11 cellular contexts compared by ENCODE assay signal in genomic region chr6:145865175-145865574, GRCh38. TPM values are rescaled to one million over a fixed set of nuclear protein-coding genes. Genes with fewer than 3 reads are reported as not detected.
DNase-seq lines count a peak whose midpoint lies in the region; ATAC-seq, FAIRE-seq and TF ChIP-seq lines count a peak whose summit lies in the region.
"Had no signal": no experiment of that assay in that cellular context is flagged by ENCODE, and none has a peak within 500 bp of the region (broad histone marks: within the 10 kb centered on the region; RNA-seq: fewer than 3 reads in every experiment).

No MANE protein-coding gene starts in this region.

- H3K4me2 ChIP-seq in HepG2 (ENCODE audit: low read depth, low read length), result 0 out of 2 replicates have a peak overlapping the region, but pooled peaks have one; percentile 14

- no peaks in the 10 kb centered on the region for H3K27me3 ChIP-seq in HepG2 (ENCODE audit: control insufficient read depth in 1 of 2, insufficient read depth in 2 of 2, low read length in 2 of 2)
- H3K27me3 ChIP-seq: cardiac muscle cell had no signal

- H3K4me1 ChIP-seq in HepG2 (ENCODE audit: insufficient read depth, low read length), result peaks cover 6% of the 10 kb centered on the region; the same call in 1 of the 2 replicates

- no peak overlapping the region for H2AFZ ChIP-seq in HepG2 (ENCODE audit: low read length)

- in situ Hi-C loops in HepG2 (cut with HindIII; ENCODE audit: extremely low pct_ligation_motif_present, low pct_unique_long_range_greater_than_20kb), result no loop called here

- no peak overlapping the region for H3K9ac ChIP-seq in HepG2 (ENCODE audit: insufficient read depth, low read depth, low read length)

- no peak overlapping the region for H3K27ac ChIP-seq in HepG2 (ENCODE audit: extremely low read length, insufficient read depth, low read length)
- H3K27ac ChIP-seq: cardiac muscle cell had no signal

- no peaks in the 10 kb centered on the region for H3K4me1 Mint-ChIP-seq in MCF 10A (ENCODE audit: insufficient read depth, unreplicated experiment)

- POLR2A ChIA-PET in HepG2 (lab: Yijun Ruan, JAX), result interaction anchor here (1.3 kb wide), 1 partner anchor 130 kb away, joined by 4 read pairs; the partner anchor contains the start of gene EPM2A
- POLR2A ChIA-PET in MCF 10A (lab: Yijun Ruan, JAX), result interaction anchor here (1.2 to 2.0 kb wide), 2 partner anchors 22 to 50 kb away, joined by 4 to 6 read pairs; partner anchors contain the start of gene FBXO30
- POLR2A ChIA-PET in GM10248 (lab: Yijun Ruan, JAX), result no interaction called here

- CTCF ChIA-PET in HepG2 (lab: Yijun Ruan, JAX; ENCODE audit: low intra/inter-chr PET ratio, low total read pairs), result no interaction called here
- CTCF ChIA-PET in MCF 10A (lab: Yijun Ruan, JAX), result interaction anchor here (1.2 kb wide), 1 partner anchor 51 kb away, joined by 3 read pairs; the partner anchor contains the start of gene FBXO30
- CTCF ChIA-PET in GM10248 (lab: Yijun Ruan, JAX), result interaction anchor here (1.1 to 1.4 kb wide), 3 partner anchors 30 to 78 kb away, joined by 3 read pairs; no protein-coding TSS in a partner anchor

- ATAC-seq in GM18508 (IDR thresholded peaks at IDR 0.05; ENCODE audit: insufficient read depth, unreplicated experiment) (peak; percentile 29), GM21529 (IDR thresholded peaks at IDR 0.05; ENCODE audit: unreplicated experiment) (peak; percentile 43), HG03558 (IDR thresholded peaks at IDR 0.05; ENCODE audit: extremely low read depth, unreplicated experiment) (peak; percentile 20), HepG2 (no peak; the same call in 1 of the 3 replicates), omental fat pad (ENCODE audit: low FRiP score) (no peak)

- peaks cover 6% of the 10 kb centered on the region for H3K9me3 ChIP-seq in HepG2 (ENCODE audit: low read length)

- no TSS peak for BruUV-seq in HepG2 (replicated peaks; lab: Mats Ljungman, UMichigan)
- no TSS peak for BruUV-seq in MCF 10A (replicated peaks; lab: Mats Ljungman, UMichigan)

- H3K9me3 Mint-ChIP-seq in MCF 10A (ENCODE audit: unreplicated experiment), result peaks cover 14% of the 10 kb centered on the region

- no peak for TF ChIP-seq POLR2A in HepG2 (IDR thresholded peaks at IDR 0.05; ENCODE audit: insufficient read depth in 1 of 2, low read depth in 2 of 2, low read length in 2 of 2)

- H3K36me3 Mint-ChIP-seq in MCF 10A (ENCODE audit: insufficient read depth, unreplicated experiment), result no peaks in the 10 kb centered on the region

- no peaks in the 10 kb centered on the region for H3K79me2 ChIP-seq in HepG2 (ENCODE audit: insufficient read depth, low read length)

- no peak overlapping the region for H3K4me3 Mint-ChIP-seq in MCF 10A (ENCODE audit: unreplicated experiment)
- H3K4me3 Mint-ChIP-seq: neural crest cell had no signal

- no peaks in the 10 kb centered on the region for H3K36me3 ChIP-seq in HepG2 (replicated peaks in 1 of 2; ENCODE audit: control insufficient read depth in 1 of 2, insufficient read depth in 2 of 2, low read length in 2 of 2)
- H3K36me3 ChIP-seq: cardiac muscle cell had no signal

- TF ChIP-seq EP300 in HepG2 (IDR thresholded peaks at IDR 0.05; ENCODE audit: low read depth in 2 of 2, low read length in 2 of 2) (no peak), HepG2 (CRISPR knock-in tag; IDR thresholded peaks at IDR 0.05; ENCODE audit: borderline replicate concordance) (no peak)

- H3K27me3 Mint-ChIP-seq in MCF 10A (ENCODE audit: insufficient read depth, unreplicated experiment), result no peaks in the 10 kb centered on the region

- no peak for TF ChIP-seq RAD21 in HepG2 (CRISPR knock-in tag; IDR thresholded peaks at IDR 0.05)

- no peak overlapping the region for H3K27ac Mint-ChIP-seq in MCF 10A (ENCODE audit: low read depth, unreplicated experiment)

- no peak for FAIRE-seq in HepG2 (lab: Jason Lieb, UNC)

- H3K4me3 ChIP-seq in HepG2 (replicated peaks in 1 of 3; ENCODE audit: insufficient read depth in 1 of 3, low read depth in 2 of 3, low read length in 3 of 3), result no peak overlapping the region
- H3K4me3 ChIP-seq: cardiac muscle cell had no signal

- DNase-seq in HepG2 (ENCODE audit: low spot score) (no peak), MCF 10A (ENCODE audit: unreplicated experiment) (no peak), GM10248 (ENCODE audit: extremely low spot score) (no peak), omental fat pad (ENCODE audit: low spot score) (no peak), SW 1271 (lab: John Stamatoyannopoulos, UW) (no peak)
- DNase-seq: GF-D8 had no signal

- intact Hi-C loops in HepG2 (cut with micrococcal nuclease; ENCODE audit: unreplicated experiment), result no loop called here
- intact Hi-C loops in MCF 10A (cut with micrococcal nuclease), result no loop called here

- no peaks in the 10 kb centered on the region for H4K20me1 ChIP-seq in HepG2 (ENCODE audit: insufficient read depth, low read length)

- 61% methylated on average over 2 of the region's 2 CpGs for WGBS in HepG2 (ENCODE audit: low lambda C conversion rate)

- TF ChIP-seq CTCF in HepG2 (CRISPR knock-in tag; IDR thresholded peaks at IDR 0.05), result no peak
- no peak for TF ChIP-seq CTCF in MCF 10A (IDR thresholded peaks at IDR 0.05; ENCODE audit: unreplicated experiment)
- no peak for TF ChIP-seq CTCF in GM10248 (IDR thresholded peaks at IDR 0.05; ENCODE audit: control extremely low read depth, extremely low read depth, low read depth, missing control alignments)
- no peak for TF ChIP-seq CTCF in omental fat pad (IDR thresholded peaks at IDR 0.05)

TF ChIP-seq in HepG2, 621 proteins besides CTCF, POLR2A, EP300 and RAD21:
- TF ChIP-seq HNF1B (CRISPR knock-in tag; IDR thresholded peaks at IDR 0.05) (no peak), ARNT (IDR thresholded peaks at IDR 0.05) (no peak), RBM39 (IDR thresholded peaks at IDR 0.05; ENCODE audit: low read depth, low read length, poor library complexity, severe bottlenecking) (no peak), ZNF883 (CRISPR knock-in tag; IDR thresholded peaks at IDR 0.05; ENCODE audit: not compliant biosample characterization) (no peak), SRY (CRISPR knock-in tag; IDR thresholded peaks at IDR 0.05) (no peak)
- TF ChIP-seq, protein P1, sequence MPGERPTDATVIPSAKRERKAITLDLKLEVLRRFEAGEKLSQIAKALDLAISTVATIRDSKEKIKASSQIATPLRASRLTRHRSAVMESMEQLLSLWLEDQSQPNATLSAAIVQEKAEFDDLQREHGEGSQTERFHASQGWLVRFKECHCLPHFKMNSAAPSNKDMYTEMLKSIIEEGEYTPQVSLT (CRISPR knock-in tag; IDR thresholded peaks at IDR 0.05; ENCODE audit: borderline replicate concordance, low read depth), result no peak

RNA-seq across cellular contexts. Expression of gene FBXO30, which starts 50.6 kb away (rescaled TPM):
- total RNA-seq in HepG2 (2016; rRNA removed; fragmentation: Illumina TruSeq; extraction: Trizol), result 7.1 and 11.4 TPM in 2 replicates
- 2.8 and 3.1 TPM in 2 replicates for total RNA-seq in HepG2 (2016; cell fraction: cytosol; rRNA removed; fragmentation: Illumina TruSeq; extraction: Trizol; ENCODE audit: low read depth)
- 7.3 and 10.8 TPM in 2 replicates for total RNA-seq in HepG2 (2016; cell fraction: insoluble cytoplasmic fraction; rRNA removed; fragmentation: Illumina TruSeq; extraction: Trizol)
- total RNA-seq in HepG2 (2016; cell fraction: membrane; rRNA removed; fragmentation: Illumina TruSeq; extraction: Trizol), result 6.1 and 7.4 TPM in 2 replicates
- total RNA-seq in HepG2 (2016; cell fraction: nucleus; rRNA removed; fragmentation: Illumina TruSeq; extraction: Trizol), result 12.8 and 13.1 TPM in 2 replicates
- 2.8 and 3.2 TPM in 2 replicates for polyA plus RNA-seq in HepG2 (2011; rRNA removed)
- polyA plus RNA-seq in HepG2 (2011; cell fraction: cytosol; rRNA removed), result 0.99 and 2.0 TPM in 2 replicates
- polyA plus RNA-seq in HepG2 (2011; cell fraction: nucleus; rRNA removed), result 2.2 and 2.9 TPM in 2 replicates
- 5.9 and 6.1 TPM in 2 replicates for polyA plus RNA-seq in HepG2 (2012)
- polyA plus RNA-seq in HepG2 (2016; cell fraction: cytosol; fragmentation: Illumina TruSeq; extraction: Trizol; ENCODE audit: low read depth), result 0.18 and 0.25 TPM in 2 replicates
- polyA plus RNA-seq in HepG2 (2016; cell fraction: insoluble cytoplasmic fraction; fragmentation: Illumina TruSeq; extraction: Trizol; ENCODE audit: low read depth), result 8.4 and 9.0 TPM in 2 replicates
- 1.0 and 1.1 TPM in 2 replicates for polyA plus RNA-seq in HepG2 (2016; cell fraction: membrane; fragmentation: Illumina TruSeq; extraction: Trizol; ENCODE audit: low read depth)
- polyA plus RNA-seq in HepG2 (2016; cell fraction: nucleus; fragmentation: Illumina TruSeq; extraction: Trizol; ENCODE audit: insufficient read depth, low read depth), result 8.4 and 9.2 TPM in 2 replicates
- polyA minus RNA-seq in HepG2 (2011; rRNA and poly(A)+ RNA removed; ENCODE audit: low replicate concordance), result 3.9 and 4.3 TPM in 2 replicates
- 4.1 and 5.3 TPM in 2 replicates for polyA minus RNA-seq in HepG2 (2011; cell fraction: cytosol; rRNA and poly(A)+ RNA removed)
- 34.2 and 35.8 TPM in 2 replicates for polyA minus RNA-seq in HepG2 (2011; cell fraction: nucleus; rRNA and poly(A)+ RNA removed)
- total RNA-seq in MCF 10A (2022), result 10.6 and 10.9 TPM in 2 replicates
- 10 to 100 TPM in 2 of 4 donors, 1 to 10 TPM in 2; 7.2 to 12.6 (median 10.4) TPM for total RNA-seq in omental fat pad

Comparison
In these comparisons a context has a peak if more than half of its experiments do, and no peak if none do; other contexts are left out.
1. ATAC-seq: peak in GM18508 (single experiment), GM21529 (single experiment) and HG03558 (single experiment); none in HepG2 (single experiment) and omental fat pad (single experiment).